In the genomic region with DNA sequence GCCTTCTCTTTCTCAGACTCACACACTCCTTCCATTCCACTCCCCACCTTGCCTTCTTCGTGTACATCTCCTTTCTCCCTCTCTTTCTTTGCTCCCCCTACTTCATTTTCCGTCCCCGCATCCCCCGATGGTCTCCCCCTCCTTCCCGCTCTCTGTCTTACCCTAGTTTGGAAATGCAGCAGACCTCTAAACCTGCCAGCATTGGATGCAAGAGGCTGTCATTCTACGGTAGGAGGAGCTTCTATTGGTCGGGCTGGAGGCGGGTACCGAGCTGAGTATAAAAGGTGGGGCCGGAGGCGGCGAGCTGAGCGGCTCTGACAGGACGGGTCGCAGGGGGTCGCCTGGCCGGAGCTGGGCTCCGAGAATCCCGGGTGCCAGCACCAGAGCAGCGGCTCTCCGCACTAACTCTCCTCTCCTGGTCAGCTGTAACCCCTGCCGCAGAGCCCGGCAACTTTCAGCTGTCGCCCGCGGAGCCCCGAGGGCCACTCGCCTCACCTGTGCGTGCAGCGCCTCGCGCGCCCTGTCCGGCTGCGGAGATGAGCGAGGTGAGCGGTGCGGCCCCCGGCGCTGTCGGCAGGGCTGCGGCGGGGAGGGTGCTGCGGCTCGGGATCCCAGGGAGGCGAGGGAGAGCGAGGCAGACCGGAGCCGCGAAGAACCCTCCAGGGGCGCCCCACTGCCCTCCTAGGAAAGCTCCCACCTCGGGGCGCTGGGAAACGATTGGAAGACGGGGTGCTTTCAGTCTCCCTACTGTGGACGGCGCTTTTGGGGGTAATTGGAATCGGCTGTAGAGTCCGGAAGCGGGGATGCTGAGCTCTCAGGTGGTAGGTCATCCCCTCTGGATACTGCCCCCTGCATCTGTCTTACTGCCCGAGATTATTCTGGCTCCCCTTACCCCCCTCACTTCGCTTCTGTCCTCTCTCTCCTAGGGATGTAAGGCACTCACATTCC, we compare ENCODE assay signal across 8 cellular contexts. TPM values are rescaled to one million over a fixed set of nuclear protein-coding genes. Genes with fewer than 3 reads are reported as not detected.
A peak's percentile ranks its signal among the peaks of the same experiment; 100 is the strongest.
DNase-seq lines count a peak whose midpoint lies in the region; ATAC-seq and TF ChIP-seq lines count a peak whose summit lies in the region.
"Had no signal": no experiment of that assay in that cellular context is flagged by ENCODE, and none has a peak within 500 bp of the region (broad histone marks: within the 10 kb centered on the region; RNA-seq: fewer than 3 reads in every experiment).

PCP4L1 (plus strand) TSS at position 307 of the 948 bp plus-strand sequence; CDS start at position 537, 230 bp downstream.

- peaks cover 13% of the 10 kb centered on the region for H3K9me3 Mint-ChIP-seq in activated CD8-positive, alpha-beta memory T cell treated with anti-CD3 and anti-CD28 coated beads, Interleukin-2, amount 10 ng/mL, durations not matched to agents 7 days and 5 days (ENCODE audit: low read depth)
- H3K9me3 Mint-ChIP-seq in stimulated activated memory B cell treated with anti-CD40 and anti-IgM and Interleukin-4, amounts not matched to agents 10 μg/mL and 1 μg/mL and 100 μg/mL, for 72 hours = peaks cover 21% of the 10 kb centered on the region

- H3K9ac ChIP-seq in mucosa of stomach (ENCODE audit: low read length) = peak within 1 kb of the TSS; percentile 47

- H3K27ac ChIP-seq in esophagus muscularis mucosa (replicated peaks in 1 of 4) = peak within 1 kb of the TSS; percentile 39 to 70 (median 66)

- DNase-seq in NCI-H1694 (lab: John Stamatoyannopoulos, UW) (peak; percentile 52), esophagus muscularis mucosa (ENCODE audit: extremely low spot score) (no peak)
- peak; percentile 60 for DNase-seq in activated CD8-positive, alpha-beta memory T cell treated with anti-CD3 and anti-CD28 coated beads, Interleukin-2, amount 10 ng/mL, durations not matched to agents 7 days and 5 days

- ATAC-seq in GM18868 (IDR thresholded peaks at IDR 0.05; ENCODE audit: unreplicated experiment) = peak; percentile 72
- ATAC-seq in activated CD8-positive, alpha-beta memory T cell treated with anti-CD3 and anti-CD28 coated beads, Interleukin-2, amount 10 ng/mL, durations not matched to agents 7 days and 5 days = peak; percentile 90
- ATAC-seq in stimulated activated memory B cell treated with anti-CD40 and anti-IgM and Interleukin-4, amounts not matched to agents 10 μg/mL and 1 μg/mL and 100 μg/mL, for 72 hours = peak; percentile 73
- ATAC-seq in GM18517 (IDR thresholded peaks at IDR 0.05; ENCODE audit: unreplicated experiment) = no peak

- H3K36me3 ChIP-seq in esophagus muscularis mucosa (no peaks in the 10 kb centered on the region), mucosa of stomach (ENCODE audit: control insufficient read depth, insufficient read depth, low read length) (no peaks in the 10 kb centered on the region)

- H3K27me3 Mint-ChIP-seq in activated CD8-positive, alpha-beta memory T cell treated with anti-CD3 and anti-CD28 coated beads, Interleukin-2, amount 10 ng/mL, durations not matched to agents 7 days and 5 days = peaks cover 60% of the 10 kb centered on the region
- H3K27me3 Mint-ChIP-seq in stimulated activated memory B cell treated with anti-CD40 and anti-IgM and Interleukin-4, amounts not matched to agents 10 μg/mL and 1 μg/mL and 100 μg/mL, for 72 hours = peaks cover 62% of the 10 kb centered on the region

- H3K9me3 ChIP-seq in esophagus muscularis mucosa (peaks cover 0 to 15% (median 11%) of the 10 kb centered on the region in 4 donors), mucosa of stomach (ENCODE audit: control insufficient read depth, low read length) (no peaks in the 10 kb centered on the region)

- no peak for TF ChIP-seq EP300 in esophagus muscularis mucosa (IDR thresholded peaks at IDR 0.05)

- H3K27ac Mint-ChIP-seq in activated CD8-positive, alpha-beta memory T cell treated with anti-CD3 and anti-CD28 coated beads, Interleukin-2, amount 10 ng/mL, durations not matched to agents 7 days and 5 days = no peak within 1 kb of the TSS
- H3K27ac Mint-ChIP-seq in stimulated activated memory B cell treated with anti-CD40 and anti-IgM and Interleukin-4, amounts not matched to agents 10 μg/mL and 1 μg/mL and 100 μg/mL, for 72 hours = no peak within 1 kb of the TSS

- TF ChIP-seq POLR2A in esophagus muscularis mucosa (IDR thresholded peaks at IDR 0.05; ENCODE audit: low read depth) = no peak

- H3K4me3 Mint-ChIP-seq in activated CD8-positive, alpha-beta memory T cell treated with anti-CD3 and anti-CD28 coated beads, Interleukin-2, amount 10 ng/mL, durations not matched to agents 7 days and 5 days = peak within 1 kb of the TSS; percentile 53
- H3K4me3 Mint-ChIP-seq in stimulated activated memory B cell treated with anti-CD40 and anti-IgM and Interleukin-4, amounts not matched to agents 10 μg/mL and 1 μg/mL and 100 μg/mL, for 72 hours = peak within 1 kb of the TSS; percentile 70

- CTCF ChIA-PET in activated CD8-positive, alpha-beta memory T cell treated with anti-CD3 and anti-CD28 coated beads, Interleukin-2, amount 10 ng/mL, durations not matched to agents 7 days and 5 days (lab: Charles Lee) = interaction anchor here (0.6 to 3.5 kb wide), 5 partner anchors 29 to 154 kb away, joined by 3 to 23 read pairs (median 3); partner anchors contain the start of gene NDUFS2

- peak within 1 kb of the TSS; percentile 48 to 75 (median 60) for H3K4me3 ChIP-seq in esophagus muscularis mucosa
- H3K4me3 ChIP-seq in mucosa of stomach (ENCODE audit: low read length) = peak within 1 kb of the TSS; percentile 26

- 3% methylated on average over 45 of the region's 62 CpGs for WGBS in esophagus muscularis mucosa

- H3K4me1 ChIP-seq in esophagus muscularis mucosa (peaks cover 4 to 39% (median 29%) of the 10 kb centered on the region in 4 donors), mucosa of stomach (ENCODE audit: control insufficient read depth, insufficient read depth, low read length) (peaks cover 8% of the 10 kb centered on the region)

- H3K36me3 Mint-ChIP-seq in activated CD8-positive, alpha-beta memory T cell treated with anti-CD3 and anti-CD28 coated beads, Interleukin-2, amount 10 ng/mL, durations not matched to agents 7 days and 5 days = peaks cover 8% of the 10 kb centered on the region
- H3K36me3 Mint-ChIP-seq in stimulated activated memory B cell treated with anti-CD40 and anti-IgM and Interleukin-4, amounts not matched to agents 10 μg/mL and 1 μg/mL and 100 μg/mL, for 72 hours = peaks cover 24% of the 10 kb centered on the region

- no peak for TF ChIP-seq CTCF in esophagus muscularis mucosa (IDR thresholded peaks at IDR 0.05)

- H3K4me1 Mint-ChIP-seq in activated CD8-positive, alpha-beta memory T cell treated with anti-CD3 and anti-CD28 coated beads, Interleukin-2, amount 10 ng/mL, durations not matched to agents 7 days and 5 days = peaks cover 14% of the 10 kb centered on the region
- H3K4me1 Mint-ChIP-seq in stimulated activated memory B cell treated with anti-CD40 and anti-IgM and Interleukin-4, amounts not matched to agents 10 μg/mL and 1 μg/mL and 100 μg/mL, for 72 hours = peaks cover 38% of the 10 kb centered on the region

- intact Hi-C loops in esophagus muscularis mucosa (cut with DNase I) = no loop called here

- H3K27me3 ChIP-seq in esophagus muscularis mucosa = peaks cover 0 to 41% (median 10%) of the 10 kb centered on the region in 4 donors
- H3K27me3 ChIP-seq in mucosa of stomach (ENCODE audit: control insufficient read depth, insufficient read depth, low read length) = peaks cover 31% of the 10 kb centered on the region

RNA-seq across cellular contexts. Expression of gene PCP4L1, which starts in this region (rescaled TPM):
- total RNA-seq in activated CD8-positive, alpha-beta memory T cell treated with anti-CD3 and anti-CD28 coated beads, Interleukin-2, amount 10 ng/mL, durations not matched to agents 7 days and 5 days = not detected
- total RNA-seq in esophagus muscularis mucosa = 10 to 100 TPM in 1 of 4 donors, 1 to 10 TPM in 3; 3.3 to 12.7 (median 6.7) TPM
- total RNA-seq: dermis microvascular lymphatic vessel endothelial cell had no signal

Comparison
In these comparisons a context has a peak if more than half of its experiments do, and no peak if none do; other contexts are left out.
1. Peak in DNase-seq and ATAC-seq in activated CD8-positive, alpha-beta memory T cell treated with anti-CD3 and anti-CD28 coated beads, Interleukin-2, amount 10 ng/mL, durations not matched to agents 7 days and 5 days; RNA of the gene not detected or under 1 TPM.